ENCODE assay signal across 8 cellular contexts in the genomic region with DNA sequence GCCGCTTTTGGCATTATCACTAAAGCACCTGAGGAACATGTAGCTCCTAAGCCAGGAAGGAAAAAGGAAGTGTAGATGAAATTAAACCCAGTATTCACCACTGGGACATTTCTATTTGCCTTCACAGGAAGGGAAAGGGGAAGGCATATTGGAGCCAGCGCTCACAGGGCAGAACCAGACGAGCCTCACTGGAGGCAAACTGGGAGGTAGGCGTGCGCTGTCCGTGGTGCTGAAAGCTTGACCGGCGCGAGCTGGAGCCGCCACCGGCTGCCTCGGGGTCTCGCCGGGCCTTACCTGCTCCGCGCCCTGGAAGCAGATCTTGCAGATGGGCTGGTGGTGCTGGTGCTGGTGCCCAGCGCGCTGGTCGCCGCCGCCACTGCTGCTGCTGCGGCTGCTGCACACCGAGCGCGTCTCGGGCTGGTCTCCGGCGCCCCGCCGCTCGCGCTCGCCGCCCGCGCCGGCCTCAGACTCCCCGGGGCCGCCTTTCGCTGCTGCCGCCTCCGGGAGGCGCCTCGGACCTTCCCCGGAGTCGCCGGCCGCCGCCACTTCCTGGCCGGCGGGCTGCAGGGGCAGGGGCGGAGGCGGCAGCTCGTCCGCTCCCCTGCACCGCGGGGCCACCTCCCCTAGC. TPM values are rescaled to one million over a fixed set of nuclear protein-coding genes. Genes with fewer than 3 reads are reported as not detected.
DNase-seq lines count a peak whose midpoint lies in the region; ATAC-seq and TF ChIP-seq lines count a peak whose summit lies in the region.

No MANE protein-coding gene starts in this region.

- H3K9me3 ChIP-seq in A673 (ENCODE audit: low read depth, low read length, poor library complexity, severe bottlenecking) (no peaks in the 10 kb centered on the region), breast epithelium (no peaks in the 10 kb centered on the region), spleen (peaks cover 0 to 13% (median 0%) of the 10 kb centered on the region in 8 donors)

- H3K4me1 ChIP-seq in A673 (ENCODE audit: insufficient read depth, low read length, poor library complexity, severe bottlenecking) (no peaks in the 10 kb centered on the region), breast epithelium (no peaks in the 10 kb centered on the region), spleen (peaks cover 0 to 6% (median 0%) of the 10 kb centered on the region in 6 donors)

- peaks cover 71% of the 10 kb centered on the region for H3K27me3 ChIP-seq in A673 (replicated peaks; ENCODE audit: insufficient read depth, low read depth, low read length, poor library complexity)
- H3K27me3 ChIP-seq in breast epithelium: peaks cover 4 to 38% of the 10 kb centered on the region in 2 donors
- H3K27me3 ChIP-seq in spleen (replicated peaks in 1 of 7): peaks cover 0 to 73% (median 31%) of the 10 kb centered on the region in 7 donors

- CTCF ChIA-PET in A673 (lab: Charles Lee): interaction anchor here (0.6 to 1.2 kb wide), 3 partner anchors 266 to 770 kb away, joined by 3 read pairs; no protein-coding TSS in a partner anchor

- no peaks in the 10 kb centered on the region for H3K36me3 ChIP-seq in A673 (ENCODE audit: insufficient read depth, low read length, poor library complexity, severe bottlenecking)
- no peaks in the 10 kb centered on the region for H3K36me3 ChIP-seq in breast epithelium
- no peaks in the 10 kb centered on the region for H3K36me3 ChIP-seq in spleen

- peak; percentile 72 for DNase-seq in A673 (ENCODE audit: low spot score)
- DNase-seq in HFF-Myc (ENCODE audit: extremely low read depth, low read depth): peak; percentile 21
- peak; percentile 43 for DNase-seq in SHP77 treated with DMSO at 0.1 percent for 48 hours (lab: John Stamatoyannopoulos, UW)
- DNase-seq in breast epithelium (ENCODE audit: low spot score in 2 of 2): peak; percentile 24 to 81
- peak; percentile 85 for DNase-seq in iPS-NIHi11 (ENCODE audit: low spot score)
- DNase-seq in spleen: peak; percentile 71

- H3K27ac ChIP-seq in A673 (ENCODE audit: low read depth, low read length, poor library complexity, severe bottlenecking) (no peak overlapping the region), breast epithelium (no peak overlapping the region), spleen (no peak overlapping the region)

- no TSS peak for BruUV-seq in A673 (replicated peaks; lab: Mats Ljungman, UMichigan)

- ATAC-seq in GM21390 (IDR thresholded peaks at IDR 0.05; ENCODE audit: unreplicated experiment) (no peak), GM21526 (IDR thresholded peaks at IDR 0.05; ENCODE audit: low FRiP score, unreplicated experiment) (no peak)

- no peak for TF ChIP-seq CTCF in A673 (conservative IDR thresholded peaks at IDR 0.05; ENCODE audit: low read depth, low read length)
- no peak for TF ChIP-seq CTCF in HFF-Myc (IDR thresholded peaks at IDR 0.05; ENCODE audit: low read depth, low read length, missing control alignments)
- TF ChIP-seq CTCF in breast epithelium (IDR thresholded peaks at IDR 0.05): no peak
- TF ChIP-seq CTCF in spleen (IDR thresholded peaks at IDR 0.05 in 8 of 11, conservative IDR thresholded peaks at IDR 0.05 in 3 of 11): no peak

- H3K4me3 ChIP-seq in A673 (ENCODE audit: low read depth, low read length, poor library complexity, severe bottlenecking) (no peak overlapping the region), HFF-Myc (replicated peaks; ENCODE audit: low read depth, low read length) (no peak overlapping the region), breast epithelium (peak overlapping the region in 2 of 3 donors; percentile 42 to 57), spleen (peak overlapping the region in 1 of 8 donors; percentile 40)

- intact Hi-C loops in A673 (cut with micrococcal nuclease; ENCODE audit: unreplicated experiment) (no loop called here), breast epithelium (cut with DNase I; ENCODE audit: low total_unique reads) (no loop called here), spleen (cut with DNase I; ENCODE audit: low total_unique reads) (no loop called here)

- POLR2A ChIA-PET in A673 (lab: Charles Lee; ENCODE audit: low non-redundant PET): no interaction called here

- WGBS in spleen, 5 donors: 5 to 13% (median 7%) methylated on average over 14 to 57 of the region's 57 CpGs

- TF ChIP-seq POLR2A in breast epithelium (IDR thresholded peaks at IDR 0.05): no peak
- no peak for TF ChIP-seq POLR2A in spleen (IDR thresholded peaks at IDR 0.05)

RNA-seq across cellular contexts. Expression of gene MARCHF11, which starts 0.7 kb away (rescaled TPM):
- not detected in 2 replicates for total RNA-seq in A673 (2021)
- total RNA-seq in breast epithelium: not detected
- total RNA-seq in spleen: not detected
- polyA plus RNA-seq in spleen: not detected

Comparison
In these comparisons a context has a peak if more than half of its experiments do, and no peak if none do; other contexts are left out.
1. DNase-seq: peak in every context shown above with its lines; median percentile 85 in iPS-NIHi11; 72 in A673; 71 in spleen; 52 in breast epithelium; 43 in SHP77 treated with DMSO at 0.1 percent for 48 hours; 21 in HFF-Myc.
2. H3K4me3 ChIP-seq: peak in breast epithelium (2 of 3); none in A673 (single experiment) and HFF-Myc (single experiment).